23 cellular contexts compared by ENCODE assay signal in genomic region chr16:78195868-78196267, GRCh38.
"Had no signal": no experiment of that assay in that cellular context is flagged by ENCODE, and none has a peak within 500 bp of the region (broad histone marks: within the 10 kb centered on the region; RNA-seq: fewer than 3 reads in every experiment).

No MANE protein-coding gene starts in this region.

- DNase-seq: activated CD4-positive, alpha-beta T cell treated with anti-CD3 and anti-CD28 coated beads, Interleukin-2, amount 10 ng/mL, durations not matched to agents 7 days and 5 days; activated CD4-positive, CD25-positive, alpha-beta regulatory T cell treated with anti-CD3 and anti-CD28 coated beads, Interleukin-2, amount 50 U/mL, for 72 hours; activated gamma-delta T cell treated with Interleukin-2 at 50 U/mL for 16 hours; activated T-cell treated with anti-CD3 and anti-CD28 coated beads, Interleukin-2, amount 50 U/mL, for 1 hour; adrenal gland; central memory CD4-positive, alpha-beta T cell; effector memory CD4-positive, alpha-beta T cell; hippocampal formation; kidney glomerular epithelial cell; left lung; naive B cell; posterior cingulate gyrus; stimulated activated CD4-positive, alpha-beta T cell treated with anti-CD3 and anti-CD28 coated beads, Interleukin-4, amount 100 ng/mL, for 1 hour; stimulated activated naive CD4-positive, alpha-beta T cell; testis; trophoblast cell; uterus; WERI-Rb-1 had no signal

- H3K36me3 ChIP-seq: adrenal gland, ascending aorta, left lung, uterus, WERI-Rb-1 had no signal

- H3K27me3 ChIP-seq: adrenal gland, ascending aorta, left lung, testis, uterus had no signal

- ATAC-seq: esophagus mucosa had no signal

- H3K27ac ChIP-seq: adrenal gland, ascending aorta, left lung, testis, uterus, WERI-Rb-1 had no signal

- H3K4me3 ChIP-seq: adrenal gland, ascending aorta, left lung, lung, testis, uterus had no signal

- H3K9me3 ChIP-seq: adrenal gland, ascending aorta, left lung, testis, uterus had no signal

- FAIRE-seq: colon, frontal cortex had no signal

- H3K4me1 ChIP-seq: adrenal gland, ascending aorta, left lung, testis, uterus had no signal
